ENCODE assay signal across 8 cellular contexts in genomic region chr6:111662794-111663231, GRCh38. TPM values are rescaled to one million over a fixed set of nuclear protein-coding genes. Genes with fewer than 3 reads are reported as not detected.
A peak's percentile ranks its signal among the peaks of the same experiment; 100 is the strongest.
DNase-seq lines count a peak whose midpoint lies in the region; ATAC-seq and TF ChIP-seq lines count a peak whose summit lies in the region.

No MANE protein-coding gene starts in this region.

- peak overlapping the region in 6 of 8 donors; percentile 48 to 85 (median 68) for H3K27ac Mint-ChIP-seq in CD8-positive, alpha-beta memory T cell
- H3K27ac Mint-ChIP-seq in Caco-2 (ENCODE audit: unreplicated experiment) = no peak overlapping the region

- H4K20me1 ChIP-seq in fibroblast of lung (ENCODE audit: control insufficient read depth, extremely low read depth, insufficient read depth, low read length) (no peaks in the 10 kb centered on the region), osteoblast (ENCODE audit: insufficient read depth, low read length) (no peaks in the 10 kb centered on the region)

- H2AFZ ChIP-seq in fibroblast of lung (ENCODE audit: low read length) = no peak overlapping the region
- no peak overlapping the region for H2AFZ ChIP-seq in osteoblast (ENCODE audit: low read length)

- peaks cover 0 to 80% (median 22%) of the 10 kb centered on the region in 3 donors for H3K36me3 Mint-ChIP-seq in CD8-positive, alpha-beta memory T cell
- H3K36me3 Mint-ChIP-seq in Caco-2 (ENCODE audit: insufficient read depth, unreplicated experiment) = peaks cover 6% of the 10 kb centered on the region

- BruUV-seq in Caco-2 (replicated peaks; lab: Mats Ljungman, UMichigan) = no TSS peak

- POLR2A ChIA-PET in CD8-positive, alpha-beta memory T cell (lab: Charles Lee) = no interaction called here
- POLR2A ChIA-PET in Caco-2 (lab: Charles Lee) = no interaction called here

- no peaks in the 10 kb centered on the region for H3K4me1 ChIP-seq in CD8-positive, alpha-beta memory T cell (ENCODE audit: insufficient read depth, low read length)
- peaks cover 0 to 31% (median 0%) of the 10 kb centered on the region in 4 donors for H3K4me1 ChIP-seq in Peyer's patch
- H3K4me1 ChIP-seq in fibroblast of lung (ENCODE audit: control insufficient read depth, extremely low read depth, insufficient read depth, low read length) = peaks cover 15% of the 10 kb centered on the region
- peaks cover 28% of the 10 kb centered on the region for H3K4me1 ChIP-seq in osteoblast (ENCODE audit: insufficient read depth, low read length)
- H3K4me1 ChIP-seq in Caco-2 = no peaks in the 10 kb centered on the region

- CTCF ChIA-PET in CD8-positive, alpha-beta memory T cell (lab: Charles Lee) = interaction anchor here (1.1 kb wide), 1 partner anchor 8 kb away, joined by 3 read pairs; no protein-coding TSS in a partner anchor
- CTCF ChIA-PET in Caco-2 (lab: Charles Lee) = no interaction called here

- H3K27me3 Mint-ChIP-seq in CD8-positive, alpha-beta memory T cell = peaks cover 0 to 6% of the 10 kb centered on the region in 2 donors
- H3K27me3 Mint-ChIP-seq in Caco-2 (ENCODE audit: insufficient read depth, unreplicated experiment) = no peaks in the 10 kb centered on the region

- intact Hi-C loops in Caco-2 (cut with micrococcal nuclease; ENCODE audit: unreplicated experiment) = no loop called here

- H3K79me2 ChIP-seq in fibroblast of lung (ENCODE audit: control insufficient read depth, insufficient read depth, low read length) (no peaks in the 10 kb centered on the region), osteoblast (ENCODE audit: insufficient read depth, low read length) (no peaks in the 10 kb centered on the region)

- no peaks in the 10 kb centered on the region for H3K27me3 ChIP-seq in CD8-positive, alpha-beta memory T cell (ENCODE audit: insufficient read depth, low read length, poor library complexity, severe bottlenecking)
- H3K27me3 ChIP-seq in Peyer's patch = no peaks in the 10 kb centered on the region
- H3K27me3 ChIP-seq in fibroblast of lung (ENCODE audit: control insufficient read depth, insufficient read depth, low read length) = no peaks in the 10 kb centered on the region
- H3K27me3 ChIP-seq in osteoblast (ENCODE audit: insufficient read depth, low read length) = no peaks in the 10 kb centered on the region
- no peaks in the 10 kb centered on the region for H3K27me3 ChIP-seq in Caco-2 (replicated peaks; ENCODE audit: control insufficient read depth, insufficient read depth, low read length)

- H3K36me3 ChIP-seq in CD8-positive, alpha-beta memory T cell (ENCODE audit: insufficient read depth, low read length) = peaks cover 43% of the 10 kb centered on the region
- H3K36me3 ChIP-seq in Peyer's patch = no peaks in the 10 kb centered on the region
- no peaks in the 10 kb centered on the region for H3K36me3 ChIP-seq in fibroblast of lung (ENCODE audit: control insufficient read depth, insufficient read depth, low read length)
- peaks cover 19% of the 10 kb centered on the region for H3K36me3 ChIP-seq in osteoblast (ENCODE audit: insufficient read depth, low read length)
- no peaks in the 10 kb centered on the region for H3K36me3 ChIP-seq in Caco-2 (ENCODE audit: control insufficient read depth, insufficient read depth, low read length)

- TF ChIP-seq CTCF in Peyer's patch (IDR thresholded peaks at IDR 0.05) = no peak
- no peak for TF ChIP-seq CTCF in fibroblast of lung (conservative IDR thresholded peaks at IDR 0.05 in 1 of 2, IDR thresholded peaks at IDR 0.05 in 1 of 2; ENCODE audit: low read depth in 1 of 2, low read length in 2 of 2)
- TF ChIP-seq CTCF in osteoblast (IDR thresholded peaks at IDR 0.05; ENCODE audit: extremely low read depth, low read depth, low read length) = no peak
- no peak for TF ChIP-seq CTCF in Caco-2 (IDR thresholded peaks at IDR 0.05; ENCODE audit: insufficient read depth in 1 of 2, low read depth in 1 of 2, low read length in 1 of 2, severe bottlenecking in 1 of 2, unreplicated experiment in 1 of 2)

- ATAC-seq in HG02981 (IDR thresholded peaks at IDR 0.05; ENCODE audit: unreplicated experiment) (no peak), HG03460 (IDR thresholded peaks at IDR 0.05; ENCODE audit: unreplicated experiment) (no peak), GM18519 (IDR thresholded peaks at IDR 0.05; ENCODE audit: low FRiP score, unreplicated experiment) (no peak)

- peaks cover 10 to 20% (median 16%) of the 10 kb centered on the region in 3 donors for H3K4me1 Mint-ChIP-seq in CD8-positive, alpha-beta memory T cell
- H3K4me1 Mint-ChIP-seq in Caco-2 (ENCODE audit: low read depth, unreplicated experiment) = peaks cover 4% of the 10 kb centered on the region

- no peak for TF ChIP-seq POLR2A in Peyer's patch (IDR thresholded peaks at IDR 0.05)

- no peak overlapping the region for H3K4me2 ChIP-seq in fibroblast of lung (ENCODE audit: extremely low read depth, insufficient read depth, low read length)
- H3K4me2 ChIP-seq in osteoblast (ENCODE audit: insufficient read depth, low read length) = no peak overlapping the region

- DNase-seq in CD8-positive, alpha-beta memory T cell = no peak
- no peak for DNase-seq in Peyer's patch
- peak; percentile 48 to 59 for DNase-seq in fibroblast of lung (ENCODE audit: low read depth in 2 of 2)
- no peak for DNase-seq in osteoblast (ENCODE audit: insufficient read length, low spot score, missing footprints)
- DNase-seq in Caco-2 = no peak

- H3K4me3 ChIP-seq in CD8-positive, alpha-beta memory T cell (ENCODE audit: low read length) = no peak overlapping the region
- H3K4me3 ChIP-seq in Peyer's patch (no peak overlapping the region), fibroblast of lung (replicated peaks in 1 of 4; ENCODE audit: control extremely low read depth in 1 of 4, insufficient read depth in 1 of 4, low read depth in 3 of 4, low read length in 4 of 4) (no peak overlapping the region), osteoblast (ENCODE audit: insufficient read depth, low read length) (no peak overlapping the region), Caco-2 (ENCODE audit: low read depth, low read length) (no peak overlapping the region)

- H3K9me3 Mint-ChIP-seq in CD8-positive, alpha-beta memory T cell = no peaks in the 10 kb centered on the region
- H3K9me3 Mint-ChIP-seq in Caco-2 (ENCODE audit: unreplicated experiment) = no peaks in the 10 kb centered on the region

- no peak overlapping the region for H3K27ac ChIP-seq in CD8-positive, alpha-beta memory T cell (ENCODE audit: low read depth, low read length)
- peak overlapping the region in 3 of 4 donors; percentile 42 to 66 (median 42) for H3K27ac ChIP-seq in Peyer's patch
- H3K27ac ChIP-seq in fibroblast of lung (ENCODE audit: insufficient read depth, low read length) = no peak overlapping the region
- peak overlapping the region; percentile 39 for H3K27ac ChIP-seq in osteoblast (ENCODE audit: low read depth, low read length)

- H3K9me3 ChIP-seq in CD8-positive, alpha-beta memory T cell (ENCODE audit: low read length) = no peaks in the 10 kb centered on the region
- H3K9me3 ChIP-seq in Peyer's patch = no peaks in the 10 kb centered on the region
- H3K9me3 ChIP-seq in fibroblast of lung (ENCODE audit: control insufficient read depth, insufficient read depth, low read depth, low read length) = no peaks in the 10 kb centered on the region
- no peaks in the 10 kb centered on the region for H3K9me3 ChIP-seq in osteoblast (ENCODE audit: low read depth, low read length)
- no peaks in the 10 kb centered on the region for H3K9me3 ChIP-seq in Caco-2

- peak overlapping the region in 1 of 7 donors; percentile 20 for H3K4me3 Mint-ChIP-seq in CD8-positive, alpha-beta memory T cell
- no peak overlapping the region for H3K4me3 Mint-ChIP-seq in Caco-2 (ENCODE audit: unreplicated experiment)

- no peak overlapping the region for H3K9ac ChIP-seq in fibroblast of lung (ENCODE audit: insufficient read depth, low read length)

RNA-seq across cellular contexts. Expression of gene TRAF3IP2, which starts 57.1 kb away (rescaled TPM):
- total RNA-seq in CD8-positive, alpha-beta memory T cell = 10 to 100 TPM; 11.3 to 12.2 TPM
- polyA plus RNA-seq in CD8-positive, alpha-beta memory T cell = 20.3 TPM
- total RNA-seq in Peyer's patch (10 to 100 TPM; 34.3 to 61.1 (median 39.1) TPM), fibroblast of lung (15.2 and 37.0 TPM in 2 replicates), osteoblast (23.6 and 23.9 TPM in 2 replicates), Caco-2 (2022) (14.9 and 16.2 TPM in 2 replicates)
- polyA plus RNA-seq in fibroblast of lung = 21.6 and 26.9 TPM in 2 replicates
- polyA plus RNA-seq in fibroblast of lung (2012) = 22.1 and 22.2 TPM in 2 replicates
- polyA minus RNA-seq in fibroblast of lung (ENCODE audit: low replicate concordance) = 76.9 and 77.1 TPM in 2 replicates

Comparison
In these comparisons a context has a peak if more than half of its experiments do, and no peak if none do; other contexts are left out.
1. DNase-seq: peak in fibroblast of lung (2 of 2); none in CD8-positive, alpha-beta memory T cell (0 of 5), Peyer's patch (0 of 3), osteoblast (single experiment) and Caco-2 (0 of 2).
2. H3K27ac ChIP-seq: peak in Peyer's patch (3 of 4) and osteoblast (single experiment); none in CD8-positive, alpha-beta memory T cell (single experiment) and fibroblast of lung (single experiment).